ENCODE assay signal across 19 cellular contexts in the genomic region with DNA sequence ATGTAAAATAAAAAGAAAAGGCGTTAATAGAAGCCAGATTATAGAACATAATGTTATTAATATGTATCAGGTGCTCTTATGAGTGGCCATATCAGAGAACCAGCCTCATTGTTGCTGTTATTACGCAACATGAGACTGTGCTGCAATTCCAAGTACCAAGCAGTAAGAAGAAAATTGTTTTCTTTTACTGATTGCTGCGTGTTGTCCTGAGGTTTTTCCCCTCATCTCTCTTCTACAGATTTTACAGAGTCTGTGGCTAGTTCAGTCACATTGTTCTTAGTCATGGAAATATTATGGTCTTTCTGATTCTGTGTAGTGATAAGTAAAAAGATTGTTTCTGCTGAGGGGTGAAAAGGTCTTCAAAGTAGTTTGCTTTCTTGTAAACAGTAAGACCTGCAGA. TPM values are rescaled to one million over a fixed set of nuclear protein-coding genes. Genes with fewer than 3 reads are reported as not detected.
DNase-seq lines count a peak whose midpoint lies in the region; ATAC-seq, FAIRE-seq and TF ChIP-seq lines count a peak whose summit lies in the region.
"Had no signal": no experiment of that assay in that cellular context is flagged by ENCODE, and none has a peak within 500 bp of the region (broad histone marks: within the 10 kb centered on the region; RNA-seq: fewer than 3 reads in every experiment).

No MANE protein-coding gene starts in this region.

- no peak for ATAC-seq in body of pancreas
- ATAC-seq: right cardiac atrium had no signal

- peaks cover 22% of the 10 kb centered on the region for H3K36me3 Mint-ChIP-seq in nephron (ENCODE audit: low read depth)
- H3K36me3 Mint-ChIP-seq: type B pancreatic cell had no signal

- no peak overlapping the region for H2BK12ac ChIP-seq in H1 (ENCODE audit: low read depth, low read length)

- no peak for FAIRE-seq in H1 (lab: Jason Lieb, UNC)

- TF ChIP-seq EP300 in H1 (IDR thresholded peaks at IDR 0.05; ENCODE audit: borderline replicate concordance in 1 of 2, low read depth in 2 of 2, low read length in 2 of 2) = no peak

- H3K27me3 ChIP-seq in H1 (replicated peaks in 1 of 4; ENCODE audit: control insufficient read depth in 3 of 4, extremely low read depth in 1 of 4, insufficient read depth in 3 of 4, low read length in 3 of 4) (no peaks in the 10 kb centered on the region), uterus (no peaks in the 10 kb centered on the region), body of pancreas (no peaks in the 10 kb centered on the region)

- no peaks in the 10 kb centered on the region for H3K79me2 ChIP-seq in H1 (ENCODE audit: control insufficient read depth in 1 of 2, insufficient read depth in 2 of 2, low read length in 2 of 2)

- H3K4me3 ChIP-seq in NB4 (ENCODE audit: low read depth, low read length) (no peak overlapping the region), H1 (ENCODE audit: extremely low read depth in 1 of 4, insufficient read depth in 2 of 4, low read depth in 3 of 4, low read length in 4 of 4) (no peak overlapping the region), uterus (no peak overlapping the region), body of pancreas (no peak overlapping the region)

- H2AK5ac ChIP-seq in H1 (ENCODE audit: low read depth, low read length) = no peak overlapping the region

- no peak overlapping the region for H3K14ac ChIP-seq in H1 (ENCODE audit: insufficient read length)

- no peaks in the 10 kb centered on the region for H3K23me2 ChIP-seq in H1 (ENCODE audit: low read depth, low read length)

- H3K36me3 ChIP-seq in H1 (ENCODE audit: control insufficient read depth in 2 of 4, insufficient read depth in 4 of 4, low read length in 3 of 4) (no peaks in the 10 kb centered on the region), uterus (no peaks in the 10 kb centered on the region), body of pancreas (replicated peaks in 1 of 2; ENCODE audit: insufficient read depth in 1 of 2, low read depth in 2 of 2) (peaks cover 0 to 4% of the 10 kb centered on the region in 2 donors)

- H3K4me1 ChIP-seq in H1 (replicated peaks in 1 of 4; ENCODE audit: control insufficient read depth in 3 of 4, insufficient read depth in 4 of 4, low read length in 3 of 4) (no peaks in the 10 kb centered on the region), uterus (no peaks in the 10 kb centered on the region), body of pancreas (no peaks in the 10 kb centered on the region)

- H2BK20ac ChIP-seq in H1 (ENCODE audit: low read length) = no peak overlapping the region

- H2AFZ ChIP-seq in H1 (ENCODE audit: low read length) = no peak overlapping the region

- no peaks in the 10 kb centered on the region for H3K79me1 ChIP-seq in H1 (ENCODE audit: low read depth, low read length)

- H3K9ac ChIP-seq in H1 (replicated peaks in 1 of 4; ENCODE audit: extremely low read depth in 1 of 4, low read depth in 3 of 4, low read length in 3 of 4) = no peak overlapping the region

- peaks cover 5% of the 10 kb centered on the region for H3K9me3 Mint-ChIP-seq in nephron
- H3K9me3 Mint-ChIP-seq: type B pancreatic cell had no signal

- POLR2A ChIA-PET in H1 (lab: Charles Lee; ENCODE audit: partially characterized antibody) = no interaction called here

- H2BK5ac ChIP-seq in H1 (ENCODE audit: low read depth, low read length) = no peak overlapping the region

- H4K20me1 ChIP-seq in H1 (replicated peaks in 1 of 2; ENCODE audit: control insufficient read depth in 1 of 2, insufficient read depth in 2 of 2, low read length in 2 of 2) = no peaks in the 10 kb centered on the region

- H3K4me2 ChIP-seq in H1 (ENCODE audit: insufficient read depth in 1 of 2, low read depth in 2 of 2, low read length in 2 of 2) = no peak overlapping the region

- no peak for TF ChIP-seq POLR2A in NB4 (IDR thresholded peaks at IDR 0.05; ENCODE audit: extremely low read depth, insufficient read length)
- TF ChIP-seq POLR2A in H1 (IDR thresholded peaks at IDR 0.05; ENCODE audit: control extremely low read depth in 1 of 2, low read depth in 2 of 2, low read length in 2 of 2) = no peak
- TF ChIP-seq POLR2A in uterus (IDR thresholded peaks at IDR 0.05) = no peak
- TF ChIP-seq POLR2A in body of pancreas (IDR thresholded peaks at IDR 0.05) = no peak

- CTCF ChIA-PET in H1 (lab: Charles Lee; ENCODE audit: partially characterized antibody) = no interaction called here

- H4K8ac ChIP-seq in H1 (ENCODE audit: extremely low read depth, insufficient read depth, low read length) = no peak overlapping the region

- 58% methylated on average over 3 of the region's 3 CpGs; no CpG with 5 or more reads in 1 of the 2 experiments for WGBS in H1 (ENCODE audit: extremely low coverage in 1 of 2, insufficient coverage in 1 of 2, insufficient read length in 1 of 2, insufficient replicate concordance in 2 of 2, low coverage in 1 of 2, low lambda C conversion rate in 2 of 2, missing lambda C conversion rate in 1 of 2), 2 experiments
- 65% methylated on average over 3 of the region's 3 CpGs for WGBS in body of pancreas, 2 donors

- H3K23ac ChIP-seq in H1 (ENCODE audit: insufficient read length) = no peak overlapping the region

- H3K4ac ChIP-seq in H1 (replicated peaks; ENCODE audit: insufficient read length, low read depth, low read length) = no peak overlapping the region

- TF ChIP-seq RAD21 in H1 (IDR thresholded peaks at IDR 0.05 in 1 of 2, conservative IDR thresholded peaks at IDR 0.05 in 1 of 2; ENCODE audit: low read depth in 2 of 2, low read length in 2 of 2) = no peak

- H3K9me3 ChIP-seq in H1 (ENCODE audit: insufficient read depth in 2 of 2, low read depth in 1 of 2, low read length in 1 of 2) (no peaks in the 10 kb centered on the region), uterus (no peaks in the 10 kb centered on the region), body of pancreas (no peaks in the 10 kb centered on the region)

- H3K27ac ChIP-seq in H1 (ENCODE audit: low read depth, low read length) (no peak overlapping the region), uterus (no peak overlapping the region), body of pancreas (no peak overlapping the region)

- H3K56ac ChIP-seq in H1 (replicated peaks; ENCODE audit: insufficient read length, low read depth, low read length) = no peak overlapping the region

- no peak overlapping the region for H2BK15ac ChIP-seq in H1 (ENCODE audit: low read length)

- H3K27ac Mint-ChIP-seq in nephron = peak overlapping the region in 2 of 3 experiments; percentile 38 to 49
- H3K27ac Mint-ChIP-seq: type B pancreatic cell had no signal

- no peak overlapping the region for H4K91ac ChIP-seq in H1 (replicated peaks; ENCODE audit: insufficient read length, low read length)

- H4K5ac ChIP-seq in H1 (ENCODE audit: insufficient read length, low read depth, low read length) = no peak overlapping the region

- H2BK120ac ChIP-seq in H1 (replicated peaks; ENCODE audit: low read depth, low read length) = no peak overlapping the region

- intact Hi-C loops in uterus (cut with DNase I; ENCODE audit: low total_unique reads) = no loop called here
- intact Hi-C loops in body of pancreas (cut with DNase I) = no loop called here

- H3K27me3 Mint-ChIP-seq in nephron (ENCODE audit: low read depth) = no peaks in the 10 kb centered on the region

- no peak overlapping the region for H3K4me3 Mint-ChIP-seq in nephron
- H3K4me3 Mint-ChIP-seq: type B pancreatic cell had no signal

- no peak for TF ChIP-seq CTCF in NB4 (IDR thresholded peaks at IDR 0.05; ENCODE audit: low read depth, low read length)
- no peak for TF ChIP-seq CTCF in H1 (IDR thresholded peaks at IDR 0.05; ENCODE audit: control extremely low read depth in 1 of 3, insufficient read depth in 1 of 3, low read depth in 1 of 3, low read length in 3 of 3)
- no peak for TF ChIP-seq CTCF in nephron (IDR thresholded peaks at IDR 0.05; ENCODE audit: unreplicated experiment in 3 of 3)
- TF ChIP-seq CTCF in uterus (IDR thresholded peaks at IDR 0.05) = no peak
- TF ChIP-seq CTCF in body of pancreas (IDR thresholded peaks at IDR 0.05) = no peak

- DNase-seq in GM04503 (ENCODE audit: low read depth) = peak; percentile 36
- DNase-seq in NB4 (ENCODE audit: low read depth) = peak; percentile 41
- DNase-seq in H1 (ENCODE audit: low read depth in 1 of 2, low spot score in 2 of 2) = no peak
- no peak for DNase-seq in uterus
- no peak for DNase-seq in middle frontal gyrus (ENCODE audit: extremely low spot score, low spot score)
- DNase-seq in inferior parietal cortex (ENCODE audit: extremely low spot score) = no peak
- no peak for DNase-seq in body of pancreas
- DNase-seq: activated CD4-positive, CD25-positive, alpha-beta regulatory T cell treated with anti-CD3 and anti-CD28 coated beads, Interleukin-2, amount 50 U/mL, for 72 hours; activated CD8-positive, alpha-beta memory T cell treated with anti-CD3 and anti-CD28 coated beads, Interleukin-2, amount 50 U/mL, for 4 hours; activated naive CD4-positive, alpha-beta T cell treated with anti-CD3 and anti-CD28 coated beads, Interleukin-2, amount 50 U/mL, for 16 hours; GF-D8; NCI-H187; NCI-H748 treated with DMSO at 0.1 percent for 48 hours; right cardiac atrium; RPMI8226; stimulated activated CD4-positive, alpha-beta T cell treated with anti-CD3 and anti-CD28 coated beads, Interleukin-4, amount 100 ng/mL, for 4 hours had no signal

- H3K18ac ChIP-seq in H1 (ENCODE audit: extremely low read depth, low read length) = no peak overlapping the region

- H3K4me1 Mint-ChIP-seq in nephron = peaks cover 41% of the 10 kb centered on the region

TF ChIP-seq in H1, 55 proteins besides CTCF, POLR2A, EP300 and RAD21:
- TF ChIP-seq CEBPB (IDR thresholded peaks at IDR 0.05; ENCODE audit: low read depth, low read length) = peak; percentile 93
- TF ChIP-seq KDM1A (IDR thresholded peaks at IDR 0.05; ENCODE audit: borderline replicate concordance, low read length) = no peak

RNA-seq across cellular contexts. Expression of gene NPNT, which starts 55.9 kb away (rescaled TPM):
- 0.97 and 1.1 TPM in 2 replicates for total RNA-seq in H1 (2021; fragmentation: NEBNext Ultra II Directional; extraction: Animal tissue kit (Norgen Biotek cat#: 25700))
- polyA plus RNA-seq in H1 (2011; rRNA removed) = 0.11 and 0.24 TPM in 2 replicates
- polyA plus RNA-seq in H1 (2011; cell fraction: cytosol; rRNA removed) = 0.26 TPM
- polyA plus RNA-seq in H1 (2011; cell fraction: nucleus; rRNA removed) = 0.51 TPM
- 0.38 to 2.0 TPM (median 0.73 TPM) in 4 replicates for polyA plus RNA-seq in H1 (2012, experiment 1 of 2)
- 0.29 TPM for polyA plus RNA-seq in H1 (2012, experiment 2 of 2)
- 1.4 TPM for polyA plus RNA-seq in H1 (2013, experiment 1 of 2)
- polyA plus RNA-seq in H1 (2013, experiment 2 of 2) = 1.4 TPM
- polyA minus RNA-seq in H1 (2011; rRNA and poly(A)+ RNA removed) = 0.57 and 1.0 TPM in 2 replicates
- not detected for polyA minus RNA-seq in H1 (2011; cell fraction: cytosol; rRNA and poly(A)+ RNA removed)
- not detected for polyA minus RNA-seq in H1 (2011; cell fraction: nucleus; rRNA and poly(A)+ RNA removed)
- total RNA-seq in uterus (10 to 100 TPM in 3 of 4 donors, 1 to 10 TPM in 1; 6.8 to 69.9 (median 36.3) TPM), body of pancreas (10 to 100 TPM; 28.7 to 29.1 TPM)
- total RNA-seq: T-helper 1 cell treated with Interleukin-12 subunit alpha and Interleukin-12 subunit beta and Interleukin-4 antibody, amounts not matched to agents 30 ng/mL and 1 ng/mL, for 36 hours had no signal

Comparison
In these comparisons a context has a peak if more than half of its experiments do, and no peak if none do; other contexts are left out.
1. DNase-seq: peak in GM04503 (single experiment) and NB4 (single experiment); none in H1 (0 of 2), uterus (0 of 2), middle frontal gyrus (single experiment), inferior parietal cortex (single experiment) and body of pancreas (0 of 4).